In genomic region chr11:35050596-35050995, GRCh38 we compare ENCODE assay signal across 8 cellular contexts.
DNase-seq lines count a peak whose midpoint lies in the region; ATAC-seq, FAIRE-seq and TF ChIP-seq lines count a peak whose summit lies in the region.
"Had no signal": no experiment of that assay in that cellular context is flagged by ENCODE, and none has a peak within 500 bp of the region (broad histone marks: within the 10 kb centered on the region; RNA-seq: fewer than 3 reads in every experiment).

No MANE protein-coding gene starts in this region.

- peak overlapping the region; percentile 61 to 77 (median 67) for H3K4me3 Mint-ChIP-seq in T-cell
- H3K4me3 Mint-ChIP-seq in naive thymus-derived CD8-positive, alpha-beta T cell: peak overlapping the region; percentile 46 to 80 (median 72)

- POLR2A ChIA-PET in T-cell (lab: Charles Lee): interaction anchor here (0.5 to 1.7 kb wide), 8 partner anchors 11 to 112 kb away, joined by 3 to 8 read pairs (median 3); no protein-coding TSS in a partner anchor
- POLR2A ChIA-PET in naive thymus-derived CD8-positive, alpha-beta T cell (lab: Charles Lee): interaction anchor here (0.6 to 2.3 kb wide), 10 partner anchors 9 to 112 kb away, joined by 3 to 11 read pairs (median 4); partner anchors contain the start of gene CD44

- peak; percentile 33 for ATAC-seq in HG03095 (IDR thresholded peaks at IDR 0.05; ENCODE audit: unreplicated experiment)
- no peak for ATAC-seq in T-cell (replicated peaks in 1 of 4)
- no peak for ATAC-seq in naive thymus-derived CD8-positive, alpha-beta T cell
- no peak for ATAC-seq in HG02970 (IDR thresholded peaks at IDR 0.05; ENCODE audit: low FRiP score, unreplicated experiment)

- peak overlapping the region; percentile 79 to 95 for H3K27ac Mint-ChIP-seq in T-cell
- H3K27ac Mint-ChIP-seq in naive thymus-derived CD8-positive, alpha-beta T cell: peak overlapping the region; percentile 82 to 100 (median 92)

- no peaks in the 10 kb centered on the region for H3K27me3 Mint-ChIP-seq in T-cell
- H3K27me3 Mint-ChIP-seq in naive thymus-derived CD8-positive, alpha-beta T cell: no peaks in the 10 kb centered on the region

- TF ChIP-seq POLR2A in GM12892 (IDR thresholded peaks at IDR 0.05; ENCODE audit: low read depth, low read length): 0 out of 2 replicates have a peak, but pooled peaks have one; percentile 26

- H3K36me3 Mint-ChIP-seq in T-cell: peaks cover under 1% of the 10 kb centered on the region
- peaks cover 0 to 2% (median 0%) of the 10 kb centered on the region in 3 donors for H3K36me3 Mint-ChIP-seq in naive thymus-derived CD8-positive, alpha-beta T cell

- peaks cover 68 to 70% (median 70%) of the 10 kb centered on the region in 3 donors for H3K4me1 Mint-ChIP-seq in T-cell
- peaks cover 32 to 65% (median 61%) of the 10 kb centered on the region in 4 donors for H3K4me1 Mint-ChIP-seq in naive thymus-derived CD8-positive, alpha-beta T cell

- H3K9me3 Mint-ChIP-seq in T-cell: peaks cover 0 to 5% (median 1%) of the 10 kb centered on the region in 3 donors
- peaks cover 0 to 3% (median 0%) of the 10 kb centered on the region in 9 donors for H3K9me3 Mint-ChIP-seq in naive thymus-derived CD8-positive, alpha-beta T cell

- no peak for FAIRE-seq in GM12892 (lab: Jason Lieb, UNC)

- CTCF ChIA-PET in T-cell (lab: Charles Lee): interaction anchor here (0.5 to 1.8 kb wide), 6 partner anchors 8 to 109 kb away, joined by 3 to 6 read pairs (median 4); no protein-coding TSS in a partner anchor

- no peak for DNase-seq in GM12892 (ENCODE audit: insufficient read length)
- DNase-seq in T-cell: peak in 1 of 34 experiments; percentile 19
- DNase-seq in naive thymus-derived CD8-positive, alpha-beta T cell: peak in 1 of 10 donors; percentile 16
- no peak for DNase-seq in NCI-H524 (lab: John Stamatoyannopoulos, UW)
- no peak for DNase-seq in HK-2 (ENCODE audit: unreplicated experiment)
- DNase-seq: foreskin melanocyte had no signal
